ENCODE assay signal across 1 cellular context in the genomic region with DNA sequence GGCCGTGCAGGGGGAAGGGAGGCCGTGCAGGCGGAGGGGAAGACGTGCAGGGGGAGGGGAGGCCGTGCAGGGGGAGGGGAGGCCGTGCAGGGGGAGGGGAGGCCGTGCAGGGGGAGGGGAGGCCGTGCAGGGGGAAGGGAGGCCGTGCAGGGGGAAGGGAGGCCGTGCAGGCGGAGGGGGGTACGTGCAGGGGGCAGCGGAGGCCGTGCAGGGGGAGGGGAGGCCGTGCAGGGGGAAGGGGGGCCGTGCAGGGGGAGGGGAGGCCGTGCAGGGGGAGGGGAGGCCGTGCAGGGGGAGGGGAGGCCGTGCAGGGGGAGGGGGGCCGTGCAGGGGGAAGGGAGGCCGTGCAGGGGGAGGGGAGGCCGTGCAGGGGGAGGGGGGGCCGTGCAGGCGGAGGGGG.
TF ChIP-seq lines count a peak whose summit lies in the region.

No MANE protein-coding gene starts in this region.

TF ChIP-seq in HepG2, 621 proteins besides CTCF, POLR2A, EP300 and RAD21:
- TF ChIP-seq, protein P1, sequence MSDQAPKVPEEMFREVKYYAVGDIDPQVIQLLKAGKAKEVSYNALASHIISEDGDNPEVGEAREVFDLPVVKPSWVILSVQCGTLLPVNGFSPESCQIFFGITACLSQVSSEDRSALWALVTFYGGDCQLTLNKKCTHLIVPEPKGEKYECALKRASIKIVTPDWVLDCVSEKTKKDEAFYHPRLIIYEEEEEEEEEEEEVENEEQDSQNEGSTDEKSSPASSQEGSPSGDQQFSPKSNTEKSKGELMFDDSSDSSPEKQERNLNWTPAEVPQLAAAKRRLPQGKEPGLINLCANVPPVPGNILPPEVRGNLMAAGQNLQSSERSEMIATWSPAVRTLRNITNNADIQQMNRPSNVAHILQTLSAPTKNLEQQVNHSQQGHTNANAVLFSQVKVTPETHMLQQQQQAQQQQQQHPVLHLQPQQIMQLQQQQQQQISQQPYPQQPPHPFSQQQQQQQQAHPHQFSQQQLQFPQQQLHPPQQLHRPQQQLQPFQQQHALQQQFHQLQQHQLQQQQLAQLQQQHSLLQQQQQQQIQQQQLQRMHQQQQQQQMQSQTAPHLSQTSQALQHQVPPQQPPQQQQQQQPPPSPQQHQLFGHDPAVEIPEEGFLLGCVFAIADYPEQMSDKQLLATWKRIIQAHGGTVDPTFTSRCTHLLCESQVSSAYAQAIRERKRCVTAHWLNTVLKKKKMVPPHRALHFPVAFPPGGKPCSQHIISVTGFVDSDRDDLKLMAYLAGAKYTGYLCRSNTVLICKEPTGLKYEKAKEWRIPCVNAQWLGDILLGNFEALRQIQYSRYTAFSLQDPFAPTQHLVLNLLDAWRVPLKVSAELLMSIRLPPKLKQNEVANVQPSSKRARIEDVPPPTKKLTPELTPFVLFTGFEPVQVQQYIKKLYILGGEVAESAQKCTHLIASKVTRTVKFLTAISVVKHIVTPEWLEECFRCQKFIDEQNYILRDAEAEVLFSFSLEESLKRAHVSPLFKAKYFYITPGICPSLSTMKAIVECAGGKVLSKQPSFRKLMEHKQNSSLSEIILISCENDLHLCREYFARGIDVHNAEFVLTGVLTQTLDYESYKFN (CRISPR knock-in tag; conservative IDR thresholded peaks at IDR 0.05) = 0 out of 2 replicates have a peak, but pooled peaks have one; percentile 0
- peak; percentile 97 for TF ChIP-seq ZSCAN25 (CRISPR knock-in tag; IDR thresholded peaks at IDR 0.05)
- TF ChIP-seq POGZ (CRISPR knock-in tag; IDR thresholded peaks at IDR 0.05) = peak; percentile 10; the same call in 1 of the 2 replicates
- TF ChIP-seq, protein P2, sequence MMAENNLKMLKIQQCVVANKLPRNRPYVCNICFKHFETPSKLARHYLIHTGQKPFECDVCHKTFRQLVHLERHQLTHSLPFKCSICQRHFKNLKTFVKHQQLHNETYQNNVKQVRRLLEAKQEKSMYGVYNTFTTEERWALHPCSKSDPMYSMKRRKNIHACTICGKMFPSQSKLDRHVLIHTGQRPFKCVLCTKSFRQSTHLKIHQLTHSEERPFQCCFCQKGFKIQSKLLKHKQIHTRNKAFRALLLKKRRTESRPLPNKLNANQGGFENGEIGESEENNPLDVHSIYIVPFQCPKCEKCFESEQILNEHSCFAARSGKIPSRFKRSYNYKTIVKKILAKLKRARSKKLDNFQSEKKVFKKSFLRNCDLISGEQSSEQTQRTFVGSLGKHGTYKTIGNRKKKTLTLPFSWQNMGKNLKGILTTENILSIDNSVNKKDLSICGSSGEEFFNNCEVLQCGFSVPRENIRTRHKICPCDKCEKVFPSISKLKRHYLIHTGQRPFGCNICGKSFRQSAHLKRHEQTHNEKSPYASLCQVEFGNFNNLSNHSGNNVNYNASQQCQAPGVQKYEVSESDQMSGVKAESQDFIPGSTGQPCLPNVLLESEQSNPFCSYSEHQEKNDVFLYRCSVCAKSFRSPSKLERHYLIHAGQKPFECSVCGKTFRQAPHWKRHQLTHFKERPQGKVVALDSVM (CRISPR knock-in tag; IDR thresholded peaks at IDR 0.05) = peak; percentile 56
